In genomic region chr2:143937563-143938346, GRCh38 we compare ENCODE assay signal across 8 cellular contexts.
A peak's percentile ranks its signal among the peaks of the same experiment; 100 is the strongest.
DNase-seq lines count a peak whose midpoint lies in the region; TF ChIP-seq lines count a peak whose summit lies in the region.

No MANE protein-coding gene starts in this region.

- H3K27ac ChIP-seq in HEK293 (ENCODE audit: extremely low read depth, low read depth, low read length), result peak overlapping the region; percentile 63; the same call in 1 of the 2 replicates

- DNase-seq in OCI-M1 (lab: John Stamatoyannopoulos, UW) (peak; percentile 54), fibroblast of mammary gland (ENCODE audit: low read depth) (no peak), osteocyte (ENCODE audit: extremely low spot score, unreplicated experiment) (no peak), DMS153 (lab: John Stamatoyannopoulos, UW) (no peak), GM03348 (ENCODE audit: low spot score) (no peak), NCI-H226 (no peak)

- peaks cover 16% of the 10 kb centered on the region for H3K4me1 Mint-ChIP-seq in osteocyte (ENCODE audit: unreplicated experiment)

- peak overlapping the region; percentile 64; the same call in 1 of the 2 replicates for H3K4me3 ChIP-seq in GM08714 (ENCODE audit: low read length)
- H3K4me3 ChIP-seq in HEK293 (ENCODE audit: low read depth, low read length), result peak overlapping the region; percentile 47
- peak overlapping the region; percentile 43 for H3K4me3 ChIP-seq in fibroblast of mammary gland (ENCODE audit: control insufficient read depth, low read depth, low read length)

- H3K36me3 ChIP-seq in HEK293 (ENCODE audit: control insufficient read depth in 2 of 2, insufficient read depth in 1 of 2, low read length in 2 of 2), result no peaks in the 10 kb centered on the region

- no peaks in the 10 kb centered on the region for H3K36me3 Mint-ChIP-seq in osteocyte (ENCODE audit: unreplicated experiment)

- H3K4me3 Mint-ChIP-seq in osteocyte (ENCODE audit: unreplicated experiment), result peak overlapping the region; percentile 68

- CTCF ChIA-PET in HEK293 (lab: Yijun Ruan, JAX), result interaction anchor here (0.6 to 0.7 kb wide), 2 partner anchors 425 to 890 kb away, joined by 3 read pairs; no protein-coding TSS in a partner anchor

- POLR2A ChIA-PET in HEK293 (lab: Yijun Ruan, JAX), result no interaction called here

- H3K9me3 ChIP-seq in HEK293 (ENCODE audit: control insufficient read depth, insufficient read depth, low read depth, low read length), result no peaks in the 10 kb centered on the region

- no peaks in the 10 kb centered on the region for H3K27me3 Mint-ChIP-seq in osteocyte (ENCODE audit: unreplicated experiment)

- H3K27ac Mint-ChIP-seq in osteocyte (ENCODE audit: unreplicated experiment), result no peak overlapping the region

- no peak for TF ChIP-seq CTCF in HEK293 (tag by site-specific recombination; IDR thresholded peaks at IDR 0.05)
- no peak for TF ChIP-seq CTCF in fibroblast of mammary gland (conservative IDR thresholded peaks at IDR 0.05; ENCODE audit: control insufficient read depth, insufficient read depth, low read depth, low read length)
- TF ChIP-seq CTCF in osteocyte (IDR thresholded peaks at IDR 0.05), result no peak

- no peaks in the 10 kb centered on the region for H3K9me3 Mint-ChIP-seq in osteocyte (ENCODE audit: unreplicated experiment)

- H3K4me1 ChIP-seq in HEK293 (ENCODE audit: control insufficient read depth, insufficient read depth, low read length), result no peaks in the 10 kb centered on the region

TF ChIP-seq in HEK293, 187 proteins besides CTCF, POLR2A, EP300 and RAD21 (continues in another document):
- TF ChIP-seq ZNF223 (tag by site-specific recombination; IDR thresholded peaks at IDR 0.05) (no peak), YY1 (tag by site-specific recombination; IDR thresholded peaks at IDR 0.05) (no peak), ZNF18 (tag by site-specific recombination; IDR thresholded peaks at IDR 0.05) (no peak), KLF17 (tag by site-specific recombination; IDR thresholded peaks at IDR 0.05) (no peak), ZBTB44 (tag by site-specific recombination; IDR thresholded peaks at IDR 0.05) (no peak), ZNF335 (tag by site-specific recombination; conservative IDR thresholded peaks at IDR 0.05) (peak; percentile 66), ZNF274 (IDR thresholded peaks at IDR 0.05; ENCODE audit: low read length) (no peak), ZNF274 (tag by site-specific recombination; IDR thresholded peaks at IDR 0.05; ENCODE audit: borderline replicate concordance) (no peak), PRDM10 (tag by site-specific recombination; IDR thresholded peaks at IDR 0.05) (0 out of 2 replicates have a peak, but pooled peaks have one; percentile 17), OSR2 (tag by site-specific recombination; IDR thresholded peaks at IDR 0.05) (no peak), ZSCAN18 (tag by site-specific recombination; IDR thresholded peaks at IDR 0.05) (no peak), HOXC10 (CRISPR knock-in tag; IDR thresholded peaks at IDR 0.05) (no peak), ZXDB (tag by site-specific recombination; IDR thresholded peaks at IDR 0.05) (no peak), ZNF155 (tag by site-specific recombination; IDR thresholded peaks at IDR 0.05) (no peak), ZNF777 (tag by site-specific recombination; IDR thresholded peaks at IDR 0.05; ENCODE audit: borderline replicate concordance) (no peak)
